1 cellular context compared by ENCODE assay signal in the genomic region with DNA sequence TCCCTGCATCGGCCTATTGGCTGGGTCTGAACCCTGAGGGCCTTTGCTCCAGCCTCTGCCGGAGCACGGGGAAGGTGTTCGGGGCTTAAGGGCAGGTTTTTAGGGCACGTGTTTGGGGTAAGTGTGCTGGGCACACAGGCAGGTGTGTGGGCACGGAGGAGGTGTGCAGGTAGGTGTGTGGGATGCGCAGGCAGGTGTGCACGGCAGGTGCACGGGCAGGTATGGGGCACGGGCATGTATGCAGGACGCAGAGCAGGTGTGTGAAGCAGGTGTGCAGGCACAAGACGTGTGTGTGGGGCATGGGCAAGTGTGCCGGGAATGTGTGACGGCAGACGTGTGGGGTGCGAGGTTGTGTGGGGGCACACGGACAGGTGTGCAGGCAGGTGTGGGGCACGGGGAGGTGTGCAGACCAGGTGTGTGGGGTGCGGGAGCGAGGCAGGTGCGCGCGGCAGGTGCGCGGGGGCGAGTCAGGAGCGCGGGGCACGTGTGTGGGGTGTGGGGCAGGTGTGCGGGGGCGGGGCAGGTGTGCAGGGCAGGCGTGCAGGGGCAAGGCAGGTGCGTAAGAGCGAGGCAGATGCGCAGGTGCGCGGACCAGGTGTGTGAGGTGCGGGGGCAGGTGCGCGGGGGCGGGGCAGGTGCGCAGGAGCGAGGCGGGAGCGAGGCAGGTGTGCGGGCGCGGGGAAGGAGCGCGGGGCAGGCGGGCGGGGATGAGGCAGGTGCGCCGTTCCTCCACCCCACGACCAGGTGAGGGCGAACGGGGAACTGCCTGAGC.
TF ChIP-seq lines count a peak whose summit lies in the region.

No MANE protein-coding gene starts in this region.

TF ChIP-seq in GM23338, 12 proteins besides CTCF, POLR2A, EP300 and RAD21 (continued from another document):
- TF ChIP-seq, protein P1, sequence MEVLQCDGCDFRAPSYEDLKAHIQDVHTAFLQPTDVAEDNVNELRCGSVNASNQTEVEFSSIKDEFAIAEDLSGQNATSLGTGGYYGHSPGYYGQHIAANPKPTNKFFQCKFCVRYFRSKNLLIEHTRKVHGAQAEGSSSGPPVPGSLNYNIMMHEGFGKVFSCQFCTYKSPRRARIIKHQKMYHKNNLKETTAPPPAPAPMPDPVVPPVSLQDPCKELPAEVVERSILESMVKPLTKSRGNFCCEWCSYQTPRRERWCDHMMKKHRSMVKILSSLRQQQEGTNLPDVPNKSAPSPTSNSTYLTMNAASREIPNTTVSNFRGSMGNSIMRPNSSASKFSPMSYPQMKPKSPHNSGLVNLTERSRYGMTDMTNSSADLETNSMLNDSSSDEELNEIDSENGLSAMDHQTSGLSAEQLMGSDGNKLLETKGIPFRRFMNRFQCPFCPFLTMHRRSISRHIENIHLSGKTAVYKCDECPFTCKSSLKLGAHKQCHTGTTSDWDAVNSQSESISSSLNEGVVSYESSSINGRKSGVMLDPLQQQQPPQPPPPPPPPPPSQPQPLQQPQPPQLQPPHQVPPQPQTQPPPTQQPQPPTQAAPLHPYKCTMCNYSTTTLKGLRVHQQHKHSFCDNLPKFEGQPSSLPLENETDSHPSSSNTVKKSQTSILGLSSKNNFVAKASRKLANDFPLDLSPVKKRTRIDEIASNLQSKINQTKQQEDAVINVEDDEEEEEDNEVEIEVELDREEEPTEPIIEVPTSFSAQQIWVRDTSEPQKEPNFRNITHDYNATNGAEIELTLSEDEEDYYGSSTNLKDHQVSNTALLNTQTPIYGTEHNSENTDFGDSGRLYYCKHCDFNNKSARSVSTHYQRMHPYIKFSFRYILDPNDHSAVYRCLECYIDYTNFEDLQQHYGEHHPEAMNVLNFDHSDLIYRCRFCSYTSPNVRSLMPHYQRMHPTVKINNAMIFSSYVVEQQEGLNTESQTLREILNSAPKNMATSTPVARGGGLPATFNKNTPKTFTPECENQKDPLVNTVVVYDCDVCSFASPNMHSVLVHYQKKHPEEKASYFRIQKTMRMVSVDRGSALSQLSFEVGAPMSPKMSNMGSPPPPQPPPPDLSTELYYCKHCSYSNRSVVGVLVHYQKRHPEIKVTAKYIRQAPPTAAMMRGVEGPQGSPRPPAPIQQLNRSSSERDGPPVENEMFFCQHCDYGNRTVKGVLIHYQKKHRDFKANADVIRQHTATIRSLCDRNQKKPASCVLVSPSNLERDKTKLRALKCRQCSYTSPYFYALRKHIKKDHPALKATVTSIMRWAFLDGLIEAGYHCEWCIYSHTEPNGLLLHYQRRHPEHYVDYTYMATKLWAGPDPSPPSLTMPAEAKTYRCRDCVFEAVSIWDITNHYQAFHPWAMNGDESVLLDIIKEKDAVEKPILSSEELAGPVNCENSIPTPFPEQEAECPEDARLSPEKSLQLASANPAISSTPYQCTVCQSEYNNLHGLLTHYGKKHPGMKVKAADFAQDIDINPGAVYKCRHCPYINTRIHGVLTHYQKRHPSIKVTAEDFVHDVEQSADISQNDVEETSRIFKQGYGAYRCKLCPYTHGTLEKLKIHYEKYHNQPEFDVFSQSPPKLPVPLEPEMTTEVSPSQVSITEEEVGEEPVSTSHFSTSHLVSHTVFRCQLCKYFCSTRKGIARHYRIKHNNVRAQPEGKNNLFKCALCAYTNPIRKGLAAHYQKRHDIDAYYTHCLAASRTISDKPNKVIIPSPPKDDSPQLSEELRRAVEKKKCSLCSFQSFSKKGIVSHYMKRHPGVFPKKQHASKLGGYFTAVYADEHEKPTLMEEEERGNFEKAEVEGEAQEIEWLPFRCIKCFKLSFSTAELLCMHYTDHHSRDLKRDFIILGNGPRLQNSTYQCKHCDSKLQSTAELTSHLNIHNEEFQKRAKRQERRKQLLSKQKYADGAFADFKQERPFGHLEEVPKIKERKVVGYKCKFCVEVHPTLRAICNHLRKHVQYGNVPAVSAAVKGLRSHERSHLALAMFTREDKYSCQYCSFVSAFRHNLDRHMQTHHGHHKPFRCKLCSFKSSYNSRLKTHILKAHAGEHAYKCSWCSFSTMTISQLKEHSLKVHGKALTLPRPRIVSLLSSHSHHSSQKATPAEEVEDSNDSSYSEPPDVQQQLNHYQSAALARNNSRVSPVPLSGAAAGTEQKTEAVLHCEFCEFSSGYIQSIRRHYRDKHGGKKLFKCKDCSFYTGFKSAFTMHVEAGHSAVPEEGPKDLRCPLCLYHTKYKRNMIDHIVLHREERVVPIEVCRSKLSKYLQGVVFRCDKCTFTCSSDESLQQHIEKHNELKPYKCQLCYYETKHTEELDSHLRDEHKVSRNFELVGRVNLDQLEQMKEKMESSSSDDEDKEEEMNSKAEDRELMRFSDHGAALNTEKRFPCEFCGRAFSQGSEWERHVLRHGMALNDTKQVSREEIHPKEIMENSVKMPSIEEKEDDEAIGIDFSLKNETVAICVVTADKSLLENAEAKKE (CRISPR knock-in tag; IDR thresholded peaks at IDR 0.05): no peak
- TF ChIP-seq JUNB (IDR thresholded peaks at IDR 0.05; ENCODE audit: unreplicated experiment) (no peak), STAT1 (IDR thresholded peaks at IDR 0.05; ENCODE audit: unreplicated experiment) (no peak), ZNF114 (CRISPR knock-in tag; IDR thresholded peaks at IDR 0.05) (no peak), CREB1 (CRISPR knock-in tag; IDR thresholded peaks at IDR 0.05; ENCODE audit: low read depth) (no peak), EZH2phosphoT487 (IDR thresholded peaks at IDR 0.05; ENCODE audit: unreplicated experiment) (no peak), POLR2AphosphoS5 (IDR thresholded peaks at IDR 0.05; ENCODE audit: low read depth) (no peak)
- TF ChIP-seq, protein P2, sequence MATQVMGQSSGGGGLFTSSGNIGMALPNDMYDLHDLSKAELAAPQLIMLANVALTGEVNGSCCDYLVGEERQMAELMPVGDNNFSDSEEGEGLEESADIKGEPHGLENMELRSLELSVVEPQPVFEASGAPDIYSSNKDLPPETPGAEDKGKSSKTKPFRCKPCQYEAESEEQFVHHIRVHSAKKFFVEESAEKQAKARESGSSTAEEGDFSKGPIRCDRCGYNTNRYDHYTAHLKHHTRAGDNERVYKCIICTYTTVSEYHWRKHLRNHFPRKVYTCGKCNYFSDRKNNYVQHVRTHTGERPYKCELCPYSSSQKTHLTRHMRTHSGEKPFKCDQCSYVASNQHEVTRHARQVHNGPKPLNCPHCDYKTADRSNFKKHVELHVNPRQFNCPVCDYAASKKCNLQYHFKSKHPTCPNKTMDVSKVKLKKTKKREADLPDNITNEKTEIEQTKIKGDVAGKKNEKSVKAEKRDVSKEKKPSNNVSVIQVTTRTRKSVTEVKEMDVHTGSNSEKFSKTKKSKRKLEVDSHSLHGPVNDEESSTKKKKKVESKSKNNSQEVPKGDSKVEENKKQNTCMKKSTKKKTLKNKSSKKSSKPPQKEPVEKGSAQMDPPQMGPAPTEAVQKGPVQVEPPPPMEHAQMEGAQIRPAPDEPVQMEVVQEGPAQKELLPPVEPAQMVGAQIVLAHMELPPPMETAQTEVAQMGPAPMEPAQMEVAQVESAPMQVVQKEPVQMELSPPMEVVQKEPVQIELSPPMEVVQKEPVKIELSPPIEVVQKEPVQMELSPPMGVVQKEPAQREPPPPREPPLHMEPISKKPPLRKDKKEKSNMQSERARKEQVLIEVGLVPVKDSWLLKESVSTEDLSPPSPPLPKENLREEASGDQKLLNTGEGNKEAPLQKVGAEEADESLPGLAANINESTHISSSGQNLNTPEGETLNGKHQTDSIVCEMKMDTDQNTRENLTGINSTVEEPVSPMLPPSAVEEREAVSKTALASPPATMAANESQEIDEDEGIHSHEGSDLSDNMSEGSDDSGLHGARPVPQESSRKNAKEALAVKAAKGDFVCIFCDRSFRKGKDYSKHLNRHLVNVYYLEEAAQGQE (IDR thresholded peaks at IDR 0.05; ENCODE audit: unreplicated experiment): no peak
